11 cellular contexts compared by ENCODE assay signal in the genomic region with DNA sequence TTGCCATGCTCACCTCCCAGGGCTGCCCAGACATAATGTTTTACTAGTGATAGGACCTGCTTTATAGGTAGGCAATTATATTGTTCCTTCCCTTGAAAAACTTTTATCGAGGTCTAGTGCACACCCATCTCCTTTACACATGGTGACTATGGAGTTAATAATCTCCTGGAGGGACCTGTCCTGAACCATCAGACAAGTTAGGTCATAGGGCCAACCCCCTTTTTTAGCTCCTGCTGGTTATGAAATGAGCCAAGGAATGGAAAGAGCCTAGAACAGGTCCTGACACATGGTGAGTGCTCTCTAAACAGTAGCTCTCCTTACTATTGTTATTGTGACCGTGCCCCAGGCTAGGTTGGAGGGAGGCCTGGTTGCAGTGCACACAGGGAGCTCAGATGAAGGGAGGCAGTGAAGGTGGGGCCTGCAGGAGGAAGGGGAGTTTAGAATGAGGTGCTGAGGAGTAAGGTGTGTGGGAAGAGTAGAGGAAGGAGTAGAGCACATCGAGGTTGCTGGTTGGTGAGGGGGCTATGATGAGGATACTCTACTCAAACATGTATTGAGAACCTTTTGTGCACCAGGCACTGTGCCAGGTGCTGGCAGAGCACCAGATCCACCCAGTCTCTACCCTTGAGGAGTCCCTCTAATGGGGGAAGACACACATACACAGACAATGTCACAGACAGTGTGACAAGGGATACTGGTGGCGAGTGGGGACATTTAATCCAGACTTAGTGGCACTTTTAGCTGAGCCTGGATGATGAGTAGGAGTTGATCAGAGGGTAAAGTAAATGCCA. TPM values are rescaled to one million over a fixed set of nuclear protein-coding genes. Genes with fewer than 3 reads are reported as not detected.
DNase-seq lines count a peak whose midpoint lies in the region; ATAC-seq and TF ChIP-seq lines count a peak whose summit lies in the region.
"Had no signal": no experiment of that assay in that cellular context is flagged by ENCODE, and none has a peak within 500 bp of the region (broad histone marks: within the 10 kb centered on the region; RNA-seq: fewer than 3 reads in every experiment).

No MANE protein-coding gene starts in this region.

- H3K9me3 Mint-ChIP-seq in endothelial cell (ENCODE audit: unreplicated experiment), result no peaks in the 10 kb centered on the region

- no peak for ATAC-seq in HG02642 (IDR thresholded peaks at IDR 0.05; ENCODE audit: poor library complexity, unreplicated experiment)

- peaks cover 37% of the 10 kb centered on the region for H3K36me3 Mint-ChIP-seq in endothelial cell (ENCODE audit: low read depth, unreplicated experiment)

- TF ChIP-seq CTCF in endothelial cell (IDR thresholded peaks at IDR 0.05; ENCODE audit: unreplicated experiment), result no peak

- DNase-seq in DMS 273 (lab: John Stamatoyannopoulos, UW; ENCODE audit: unreplicated experiment) (peak; percentile 46), DMS 273 treated with DMSO at 0.1 percent for 48 hours (lab: John Stamatoyannopoulos, UW) (no peak), NCI-H69 (lab: John Stamatoyannopoulos, UW) (peak; percentile 89), endothelial cell (ENCODE audit: low spot score) (no peak), renal cortical epithelial cell (ENCODE audit: low read depth) (peak; percentile 71), GDM1 (lab: John Stamatoyannopoulos, UW) (no peak), EL (no peak)
- DNase-seq: DND-41, kidney had no signal

- H3K27ac Mint-ChIP-seq in endothelial cell (ENCODE audit: unreplicated experiment), result peak overlapping the region; percentile 72

- peaks cover 25% of the 10 kb centered on the region for H3K27me3 Mint-ChIP-seq in endothelial cell (ENCODE audit: unreplicated experiment)

- H3K4me1 Mint-ChIP-seq in endothelial cell (ENCODE audit: unreplicated experiment), result peaks cover 72% of the 10 kb centered on the region

- H3K4me3 Mint-ChIP-seq in endothelial cell (ENCODE audit: unreplicated experiment), result peak overlapping the region; percentile 29

RNA-seq across cellular contexts. Expression of a gene that starts 14.1 kb away (rescaled TPM):
- total RNA-seq in endothelial cell (ENCODE audit: unreplicated experiment), result 35.8 TPM
- total RNA-seq in renal cortical epithelial cell, result 420 and 617 TPM in 2 replicates

RNA-seq across cellular contexts. Expression of a gene that starts 18.1 kb away (rescaled TPM):
- total RNA-seq in endothelial cell (ENCODE audit: unreplicated experiment) (63.9 TPM), renal cortical epithelial cell (5.0 and 7.1 TPM in 2 replicates)

RNA-seq across cellular contexts. Expression of a gene that starts 39.4 kb away (rescaled TPM):
- total RNA-seq in endothelial cell (ENCODE audit: unreplicated experiment) (1.6 TPM), renal cortical epithelial cell (0.50 and 43.9 TPM in 2 replicates)
- total RNA-seq: OCI-LY7 had no signal

RNA-seq across cellular contexts. Expression of a gene that starts 45.8 kb away (rescaled TPM):
- 82.4 TPM for total RNA-seq in endothelial cell (ENCODE audit: unreplicated experiment)
- 53.6 and 79.0 TPM in 2 replicates for total RNA-seq in renal cortical epithelial cell

RNA-seq across cellular contexts. Expression of a gene that starts 46.8 kb away (rescaled TPM):
- total RNA-seq in endothelial cell (ENCODE audit: unreplicated experiment) (47.6 TPM), renal cortical epithelial cell (16.0 and 25.2 TPM in 2 replicates)

Comparison
In these comparisons a context has a peak if more than half of its experiments do, and no peak if none do; other contexts are left out.
1. DNase-seq: peak in DMS 273 (single experiment), NCI-H69 (single experiment) and renal cortical epithelial cell (single experiment); none in DMS 273 treated with DMSO at 0.1 percent for 48 hours (single experiment), endothelial cell (single experiment), GDM1 (single experiment) and EL (single experiment).
2. RNA of a gene that starts 14.1 kb away (total RNA-seq): 420 to 617 TPM in renal cortical epithelial cell; 35.8 TPM in endothelial cell (single experiment); every median in the first group is over 10 times any median in the second.